10 cellular contexts compared by ENCODE assay signal in the genomic region with DNA sequence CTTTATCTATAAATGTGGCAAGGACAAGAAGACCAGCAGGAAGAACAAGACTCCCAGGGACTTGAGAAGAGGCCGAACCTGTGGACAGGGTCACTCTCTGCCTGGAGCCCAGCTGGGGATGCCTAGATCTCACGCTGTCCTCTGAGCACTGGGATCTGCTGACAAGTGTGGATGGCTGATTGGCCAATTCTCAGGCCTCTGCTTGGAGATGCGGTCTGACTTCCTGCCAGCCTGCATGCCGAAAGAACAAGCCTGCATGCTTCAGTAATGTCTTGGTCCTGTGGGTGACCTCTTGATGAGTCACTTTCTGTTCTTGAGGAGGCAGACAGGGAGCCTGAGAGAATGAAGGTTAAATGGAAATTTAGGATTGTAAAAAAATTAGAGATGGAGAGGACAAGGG.
A peak's percentile ranks its signal among the peaks of the same experiment; 100 is the strongest.
DNase-seq lines count a peak whose midpoint lies in the region; TF ChIP-seq lines count a peak whose summit lies in the region.
"Had no signal": no experiment of that assay in that cellular context is flagged by ENCODE, and none has a peak within 500 bp of the region (broad histone marks: within the 10 kb centered on the region; RNA-seq: fewer than 3 reads in every experiment).

No MANE protein-coding gene starts in this region.

- H3K36me3 Mint-ChIP-seq in nephron progenitor cell (ENCODE audit: low read depth), result no peaks in the 10 kb centered on the region

- H3K9me3 Mint-ChIP-seq in nephron progenitor cell, result no peaks in the 10 kb centered on the region

- H3K27me3 Mint-ChIP-seq in nephron progenitor cell (ENCODE audit: low read depth, poor library complexity), result peaks cover 3% of the 10 kb centered on the region

- H3K27ac ChIP-seq in epithelial cell of prostate, result no peak overlapping the region
- H3K27ac ChIP-seq: 22Rv1, KMS-11 had no signal

- H3K4me3 Mint-ChIP-seq in nephron progenitor cell, result no peak overlapping the region

- no peak for TF ChIP-seq CTCF in nephron progenitor cell (IDR thresholded peaks at IDR 0.05)

- peak; percentile 16 for DNase-seq in DMS53 (lab: John Stamatoyannopoulos, UW)
- DNase-seq in DMS53 treated with DMSO at 0.1 percent for 48 hours (lab: John Stamatoyannopoulos, UW; ENCODE audit: unreplicated experiment), result no peak
- peak; percentile 50 for DNase-seq in LoVo (ENCODE audit: low spot score)
- DNase-seq in epithelial cell of prostate (ENCODE audit: low read depth, low spot score), result peak; percentile 59
- peak; percentile 92 for DNase-seq in smooth muscle cell of the brain vasculature (ENCODE audit: low read depth, low spot score)
- DNase-seq in NCI-H446 treated with DMSO at 0.1 percent for 48 hours (lab: John Stamatoyannopoulos, UW), result no peak
- no peak for DNase-seq in nephron progenitor cell
- no peak for DNase-seq in NCI-H2171 treated with DMSO at 0.1 percent for 48 hours (lab: John Stamatoyannopoulos, UW)

- H3K4me1 Mint-ChIP-seq in nephron progenitor cell, result peaks cover 19% of the 10 kb centered on the region

- no peak overlapping the region for H3K27ac Mint-ChIP-seq in nephron progenitor cell

Comparison
In these comparisons a context has a peak if more than half of its experiments do, and no peak if none do; other contexts are left out.
1. DNase-seq: peak in DMS53 (single experiment), LoVo (single experiment), epithelial cell of prostate (single experiment) and smooth muscle cell of the brain vasculature (single experiment); none in DMS53 treated with DMSO at 0.1 percent for 48 hours (single experiment), NCI-H446 treated with DMSO at 0.1 percent for 48 hours (single experiment), nephron progenitor cell (single experiment) and NCI-H2171 treated with DMSO at 0.1 percent for 48 hours (single experiment).